Comparison of ENCODE assay signal across 18 cellular contexts in genomic region chr19:30154410-30154809, GRCh38.
DNase-seq lines count a peak whose midpoint lies in the region; ATAC-seq, FAIRE-seq and TF ChIP-seq lines count a peak whose summit lies in the region.
"Had no signal": no experiment of that assay in that cellular context is flagged by ENCODE, and none has a peak within 500 bp of the region (broad histone marks: within the 10 kb centered on the region; RNA-seq: fewer than 3 reads in every experiment).

No MANE protein-coding gene starts in this region.

- TF ChIP-seq CTCF in A549 (IDR thresholded peaks at IDR 0.05) = no peak
- TF ChIP-seq CTCF in OCI-LY7 (conservative IDR thresholded peaks at IDR 0.05; ENCODE audit: low read length) = no peak
- TF ChIP-seq CTCF in neural cell (IDR thresholded peaks at IDR 0.05; ENCODE audit: poor library complexity, severe bottlenecking) = no peak
- no peak for TF ChIP-seq CTCF in GM13976 (IDR thresholded peaks at IDR 0.05; ENCODE audit: borderline replicate concordance, control extremely low read depth, extremely low read depth, insufficient read depth, missing control alignments)
- TF ChIP-seq CTCF in spleen (IDR thresholded peaks at IDR 0.05 in 8 of 11, conservative IDR thresholded peaks at IDR 0.05 in 3 of 11) = no peak

- 57% methylated on average over 8 of the region's 8 CpGs for WGBS in A549 (ENCODE audit: missing lambda C conversion rate)
- 75 to 86% (median 82%) methylated on average over 8 of the region's 8 CpGs for WGBS in spleen, 5 donors

- TF ChIP-seq RAD21 in A549 (conservative IDR thresholded peaks at IDR 0.05 in 1 of 2, IDR thresholded peaks at IDR 0.05 in 1 of 2) (no peak), neural cell (conservative IDR thresholded peaks at IDR 0.05) (no peak)

- H3K9me2 ChIP-seq in OCI-LY7 (ENCODE audit: insufficient read depth, low read length) (no peaks in the 10 kb centered on the region), neural cell (ENCODE audit: insufficient read depth, low read length) (no peaks in the 10 kb centered on the region)

- no peaks in the 10 kb centered on the region for H3F3A ChIP-seq in neural cell (ENCODE audit: insufficient read depth, low read length, poor library complexity, severe bottlenecking)

- BruUV-seq in OCI-LY7 (replicated peaks; lab: Mats Ljungman, UMichigan) = no TSS peak

- CTCF ChIA-PET in A549 (lab: Yijun Ruan, JAX) = interaction anchor here (0.6 to 1.4 kb wide), 6 partner anchors 8 to 529 kb away, joined by 3 read pairs; no protein-coding TSS in a partner anchor
- CTCF ChIA-PET in OCI-LY7 (lab: Charles Lee; ENCODE audit: unreplicated experiment) = no interaction called here

- H3K27me3 ChIP-seq in neural cell (ENCODE audit: insufficient read depth, low read depth, low read length) (no peaks in the 10 kb centered on the region), spleen (replicated peaks in 1 of 7) (peaks cover 0 to 46% (median 0%) of the 10 kb centered on the region in 7 donors)

- H2AFZ ChIP-seq in OCI-LY7 (ENCODE audit: low read length) = peak overlapping the region; percentile 88
- no peak overlapping the region for H2AFZ ChIP-seq in neural cell (ENCODE audit: low read depth, low read length)

- H3K79me2 ChIP-seq in OCI-LY7 (ENCODE audit: insufficient read depth, low read depth, low read length) (no peaks in the 10 kb centered on the region), neural cell (replicated peaks; ENCODE audit: insufficient read depth, low read length) (no peaks in the 10 kb centered on the region)

- peak overlapping the region; percentile 10 for H3K9ac ChIP-seq in neural cell (ENCODE audit: low read length)

- H3K36me3 ChIP-seq in OCI-LY7 (ENCODE audit: insufficient read depth, low read length) (no peaks in the 10 kb centered on the region), neural cell (ENCODE audit: insufficient read depth, low read length) (no peaks in the 10 kb centered on the region), spleen (no peaks in the 10 kb centered on the region)

- H4K20me1 ChIP-seq in OCI-LY7 (ENCODE audit: insufficient read depth, low read length) = no peaks in the 10 kb centered on the region
- no peaks in the 10 kb centered on the region for H4K20me1 ChIP-seq in neural cell (ENCODE audit: insufficient read depth)

- peak; percentile 89 for FAIRE-seq in A549 (lab: Jason Lieb, UNC)
- FAIRE-seq: D721Med had no signal

- H3K27ac ChIP-seq in A549 (no peak overlapping the region), OCI-LY7 (ENCODE audit: low read depth, low read length, poor library complexity, severe bottlenecking) (no peak overlapping the region), neural cell (ENCODE audit: low read length) (no peak overlapping the region), spleen (no peak overlapping the region)
- H3K27ac ChIP-seq: HL-60 had no signal

- H3K4me2 ChIP-seq in A549 = no peak overlapping the region
- H3K4me2 ChIP-seq in OCI-LY7 (ENCODE audit: low read length) = peak overlapping the region; percentile 68
- H3K4me2 ChIP-seq in neural cell (ENCODE audit: low read length) = no peak overlapping the region

- DNase-seq in A549 (ENCODE audit: low read depth in 1 of 2, low spot score in 1 of 2) (no peak), NCI-H1930 (lab: John Stamatoyannopoulos, UW) (peak; percentile 12 to 39), OCI-LY7 (ENCODE audit: low spot score) (no peak), GM13976 (ENCODE audit: low spot score) (no peak), iPS-NIHi7 (ENCODE audit: extremely low spot score) (no peak), spleen (no peak), NCI-H187 (lab: John Stamatoyannopoulos, UW) (no peak)
- DNase-seq: 8988T; ACHN; C1 segment of cervical spinal cord; CD8-positive, alpha-beta T cell; COR-L47; DMS153; DMS79 treated with DMSO at 0.1 percent for 48 hours; GDM1 had no signal

- TF ChIP-seq POLR2A in A549 (IDR thresholded peaks at IDR 0.05; ENCODE audit: low read length) (no peak), spleen (IDR thresholded peaks at IDR 0.05) (no peak)

- no peak overlapping the region for H3K4me3 ChIP-seq in A549
- H3K4me3 ChIP-seq in OCI-LY7 (ENCODE audit: low read depth, low read length, poor library complexity, severe bottlenecking) = peak overlapping the region; percentile 30
- H3K4me3 ChIP-seq in neural cell (ENCODE audit: low read length) = no peak overlapping the region
- no peak overlapping the region for H3K4me3 ChIP-seq in spleen

- TF ChIP-seq EP300 in A549 (IDR thresholded peaks at IDR 0.05) (no peak), neural cell (conservative IDR thresholded peaks at IDR 0.05; ENCODE audit: poor library complexity, severe bottlenecking) (no peak)

- peaks cover 7% of the 10 kb centered on the region; the same call in 1 of the 3 replicates for H3K4me1 ChIP-seq in A549
- H3K4me1 ChIP-seq in OCI-LY7 (ENCODE audit: insufficient read depth, low read length, poor library complexity, severe bottlenecking) = peaks cover 20% of the 10 kb centered on the region
- peaks cover 0 to 6% (median 0%) of the 10 kb centered on the region in 6 donors for H3K4me1 ChIP-seq in spleen

- in situ Hi-C loops in GM13976 (cut with MboI; ENCODE audit: low sequenced_read_pairs, unreplicated experiment) = no loop called here

- ATAC-seq in A549 = no peak
- ATAC-seq: CD8-positive, alpha-beta T cell had no signal

- intact Hi-C loops in OCI-LY7 (cut with micrococcal nuclease; ENCODE audit: unreplicated experiment) (no loop called here), spleen (cut with DNase I; ENCODE audit: low total_unique reads) (no loop called here)

- POLR2A ChIA-PET in A549 (lab: Yijun Ruan, JAX) = interaction anchor here (0.7 kb wide), 1 partner anchor 55 kb away, joined by 11 read pairs; no protein-coding TSS in a partner anchor
- POLR2A ChIA-PET in OCI-LY7 (lab: Charles Lee) = interaction anchor here (0.6 to 1.1 kb wide), 2 partner anchors 118 to 167 kb away, joined by 3 to 4 read pairs; no protein-coding TSS in a partner anchor

- no peaks in the 10 kb centered on the region for H3K9me3 ChIP-seq in A549
- H3K9me3 ChIP-seq in OCI-LY7 (ENCODE audit: low read length) = no peaks in the 10 kb centered on the region
- no peaks in the 10 kb centered on the region for H3K9me3 ChIP-seq in neural cell (ENCODE audit: low read length)
- peaks cover 0 to 4% (median 0%) of the 10 kb centered on the region in 8 donors for H3K9me3 ChIP-seq in spleen

TF ChIP-seq in A549, 52 proteins besides CTCF, POLR2A, EP300 and RAD21:
- no peak for TF ChIP-seq CHD2 (IDR thresholded peaks at IDR 0.05; ENCODE audit: low read length, partially characterized antibody)
- no peak for TF ChIP-seq RARB (CRISPR knock-in tag; IDR thresholded peaks at IDR 0.05)
- no peak for TF ChIP-seq FOSL2 (IDR thresholded peaks at IDR 0.05)
- no peak for TF ChIP-seq FOSL2 (CRISPR knock-in tag; IDR thresholded peaks at IDR 0.05)
TF ChIP-seq in A549: peak in this region for 0.

TF ChIP-seq in neural cell, 6 proteins besides CTCF, POLR2A, EP300 and RAD21:
- TF ChIP-seq EZH2 (IDR thresholded peaks at IDR 0.05; ENCODE audit: borderline replicate concordance, insufficient read depth, low read length, poor library complexity, severe bottlenecking) (no peak), TAF1 (IDR thresholded peaks at IDR 0.05; ENCODE audit: low read depth) (no peak), POLR2AphosphoS5 (IDR thresholded peaks at IDR 0.05) (no peak), MXI1 (conservative IDR thresholded peaks at IDR 0.05; ENCODE audit: poor library complexity, severe bottlenecking) (no peak), SMC3 (conservative IDR thresholded peaks at IDR 0.05; ENCODE audit: poor library complexity) (no peak), REST (IDR thresholded peaks at IDR 0.05; ENCODE audit: borderline replicate concordance) (no peak)

Comparison
In these comparisons a context has a peak if more than half of its experiments do, and no peak if none do; other contexts are left out.
1. DNase-seq: peak in NCI-H1930 (2 of 2); none in A549 (0 of 2), OCI-LY7 (single experiment), GM13976 (single experiment), iPS-NIHi7 (single experiment), spleen (single experiment) and NCI-H187 (0 of 2).